8 cellular contexts compared by ENCODE assay signal in the genomic region with DNA sequence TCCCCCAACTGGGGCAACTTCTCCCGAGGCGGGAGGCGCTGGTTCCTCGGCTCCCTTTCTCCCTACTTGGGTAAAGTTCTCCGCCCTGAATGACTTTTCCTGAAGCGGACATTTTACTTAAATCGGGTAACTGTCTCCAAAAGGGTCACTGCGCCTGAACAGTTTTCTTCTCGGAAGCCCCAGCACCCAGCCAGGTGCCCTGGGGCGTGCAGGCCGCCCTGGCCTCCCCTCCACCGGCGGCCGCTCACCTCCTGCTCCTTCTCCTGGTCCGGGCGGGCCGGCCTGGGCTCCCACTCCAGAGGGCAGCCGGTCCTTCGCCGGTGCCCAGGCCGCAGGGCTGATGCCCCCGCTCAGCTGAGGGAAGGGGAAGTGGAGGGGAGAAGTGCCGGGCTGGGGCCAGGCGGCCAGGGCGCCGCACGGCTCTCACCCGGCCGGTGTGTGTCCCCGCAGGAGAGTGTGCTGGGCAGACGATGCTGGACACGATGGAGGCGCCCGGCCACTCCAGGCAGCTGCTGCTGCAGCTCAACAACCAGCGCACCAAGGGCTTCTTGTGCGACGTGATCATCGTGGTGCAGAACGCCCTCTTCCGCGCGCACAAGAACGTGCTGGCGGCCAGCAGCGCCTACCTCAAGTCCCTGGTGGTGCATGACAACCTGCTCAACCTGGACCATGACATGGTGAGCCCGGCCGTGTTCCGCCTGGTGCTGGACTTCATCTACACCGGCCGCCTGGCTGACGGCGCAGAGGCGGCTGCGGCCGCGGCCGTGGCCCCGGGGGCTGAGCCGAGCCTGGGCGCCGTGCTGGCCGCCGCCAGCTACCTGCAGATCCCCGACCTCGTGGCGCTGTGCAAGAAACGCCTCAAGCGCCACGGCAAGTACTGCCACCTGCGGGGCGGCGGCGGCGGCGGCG. TPM values are rescaled to one million over a fixed set of nuclear protein-coding genes. Genes with fewer than 3 reads are reported as not detected.
DNase-seq lines count a peak whose midpoint lies in the region; ATAC-seq and TF ChIP-seq lines count a peak whose summit lies in the region.

No MANE protein-coding gene starts in this region.

- peaks cover 21% of the 10 kb centered on the region for H3K36me3 Mint-ChIP-seq in activated CD4-positive, alpha-beta memory T cell treated with anti-CD3 and anti-CD28 coated beads for 36 hours

- H3K9ac ChIP-seq in rectal smooth muscle tissue (ENCODE audit: low read length) = no peak overlapping the region

- intact Hi-C loops in activated CD4-positive, alpha-beta memory T cell treated with anti-CD3 and anti-CD28 coated beads for 36 hours (cut with micrococcal nuclease) = loop anchor here (5.0 kb wide), 1 partner anchor 296 kb away; no protein-coding TSS in a partner anchor

- H3K36me3 ChIP-seq in rectal smooth muscle tissue (ENCODE audit: control insufficient read depth, insufficient read depth, low read length) = peaks cover 3% of the 10 kb centered on the region

- H3K4me3 ChIP-seq in fibroblast of pulmonary artery (replicated peaks; ENCODE audit: low read depth, low read length) (peak overlapping the region; percentile 64), rectal smooth muscle tissue (ENCODE audit: low read length) (peak overlapping the region; percentile 61)

- CTCF ChIA-PET in activated CD4-positive, alpha-beta memory T cell treated with anti-CD3 and anti-CD28 coated beads for 36 hours (lab: Charles Lee) = interaction anchor here (0.6 to 8.5 kb wide), 23 partner anchors 11 to 407 kb away, joined by 3 to 288 read pairs (median 4); a partner anchor contains a TSS

- H3K27ac ChIP-seq in rectal smooth muscle tissue (ENCODE audit: low read depth, low read length) = peak overlapping the region; percentile 81

- TF ChIP-seq CTCF in GM12873 (IDR thresholded peaks at IDR 0.05; ENCODE audit: insufficient read depth, low read depth, low read length, missing control alignments) (peak; percentile 43), fibroblast of pulmonary artery (IDR thresholded peaks at IDR 0.05; ENCODE audit: low read length, missing control alignments) (no peak)

- peak; percentile 71 for DNase-seq in activated CD4-positive, alpha-beta memory T cell treated with anti-CD3 and anti-CD28 coated beads for 36 hours
- DNase-seq in fibroblast of pulmonary artery (ENCODE audit: low read depth) (peak; percentile 72), ureter (ENCODE audit: low spot score) (no peak), amniotic stem cell (lab: John Stamatoyannopoulos, UW) (no peak)

- H3K4me1 ChIP-seq in rectal smooth muscle tissue (ENCODE audit: control insufficient read depth, insufficient read depth, low read length) = peaks cover 11% of the 10 kb centered on the region

- H3K27me3 ChIP-seq in rectal smooth muscle tissue (ENCODE audit: control insufficient read depth, insufficient read depth, low read length) = no peaks in the 10 kb centered on the region

- H3K27me3 Mint-ChIP-seq in activated CD4-positive, alpha-beta memory T cell treated with anti-CD3 and anti-CD28 coated beads for 36 hours = peaks cover 11% of the 10 kb centered on the region

- no peaks in the 10 kb centered on the region for H3K9me3 Mint-ChIP-seq in activated CD4-positive, alpha-beta memory T cell treated with anti-CD3 and anti-CD28 coated beads for 36 hours

- ATAC-seq in GM21447 (IDR thresholded peaks at IDR 0.05; ENCODE audit: unreplicated experiment) (no peak), GM21723 (IDR thresholded peaks at IDR 0.05; ENCODE audit: unreplicated experiment) (no peak)

- H3K4me3 Mint-ChIP-seq in activated CD4-positive, alpha-beta memory T cell treated with anti-CD3 and anti-CD28 coated beads for 36 hours = peak overlapping the region; percentile 70

- POLR2A ChIA-PET in activated CD4-positive, alpha-beta memory T cell treated with anti-CD3 and anti-CD28 coated beads for 36 hours (lab: Charles Lee) = interaction anchor here (0.8 to 5.3 kb wide), 11 partner anchors 8 to 280 kb away, joined by 3 to 41 read pairs (median 4); a partner anchor contains a TSS

- peak overlapping the region; percentile 56 for H3K27ac Mint-ChIP-seq in activated CD4-positive, alpha-beta memory T cell treated with anti-CD3 and anti-CD28 coated beads for 36 hours

- H3K4me1 Mint-ChIP-seq in activated CD4-positive, alpha-beta memory T cell treated with anti-CD3 and anti-CD28 coated beads for 36 hours (ENCODE audit: low read depth) = peaks cover 17% of the 10 kb centered on the region

RNA-seq across cellular contexts. Expression of a gene that starts 1.6 kb away (rescaled TPM):
- 10 to 100 TPM; 13.1 to 13.2 TPM for total RNA-seq in activated CD4-positive, alpha-beta memory T cell treated with anti-CD3 and anti-CD28 coated beads for 36 hours
- total RNA-seq in ureter = 14.9 TPM

RNA-seq across cellular contexts. Expression of a gene that starts 14.7 kb away (rescaled TPM):
- total RNA-seq in activated CD4-positive, alpha-beta memory T cell treated with anti-CD3 and anti-CD28 coated beads for 36 hours = 10 to 100 TPM; 31.7 to 34.8 TPM
- total RNA-seq in ureter = 39.5 TPM

RNA-seq across cellular contexts. Expression of a gene that starts 26.5 kb away (rescaled TPM):
- 10 to 100 TPM; 29.4 to 31.1 TPM for total RNA-seq in activated CD4-positive, alpha-beta memory T cell treated with anti-CD3 and anti-CD28 coated beads for 36 hours
- 68.8 TPM for total RNA-seq in ureter

RNA-seq across cellular contexts. Expression of a gene that starts 31.3 kb away (rescaled TPM):
- under 1 TPM; 0.17 to 0.21 TPM for total RNA-seq in activated CD4-positive, alpha-beta memory T cell treated with anti-CD3 and anti-CD28 coated beads for 36 hours
- total RNA-seq in ureter = 6.7 TPM

Comparison
In these comparisons a context has a peak if more than half of its experiments do, and no peak if none do; other contexts are left out.
1. DNase-seq: peak in activated CD4-positive, alpha-beta memory T cell treated with anti-CD3 and anti-CD28 coated beads for 36 hours (single experiment) and fibroblast of pulmonary artery (single experiment); none in ureter (single experiment) and amniotic stem cell (single experiment).